Comparison of ENCODE assay signal across 1 cellular context in the genomic region with DNA sequence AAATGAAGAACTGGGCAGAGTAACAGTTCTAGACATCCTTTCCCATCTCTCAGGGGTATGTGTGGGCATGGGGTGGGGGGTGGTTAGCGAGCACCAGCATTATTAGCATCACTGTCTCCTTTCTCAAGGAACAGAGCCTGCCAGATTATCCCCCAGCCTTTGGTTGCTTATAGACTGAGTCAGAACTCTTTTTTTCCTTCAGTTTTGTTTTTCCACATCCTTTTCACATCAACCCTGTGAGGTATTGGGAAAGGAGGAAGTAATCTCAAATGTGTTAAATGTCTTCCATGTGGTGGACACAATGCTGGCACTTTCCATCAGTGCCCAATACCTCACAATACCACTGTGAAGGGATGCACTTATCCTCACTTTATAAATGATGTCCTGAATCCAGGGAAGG.
TF ChIP-seq lines count a peak whose summit lies in the region.

No MANE protein-coding gene starts in this region.

TF ChIP-seq in endothelial cell of umbilical vein, 7 proteins besides CTCF, POLR2A, EP300 and RAD21:
- TF ChIP-seq EZH2 (IDR thresholded peaks at IDR 0.05; ENCODE audit: borderline replicate concordance, low read depth, low read length, severe bottlenecking) (no peak), POLR2AphosphoS5 (IDR thresholded peaks at IDR 0.05; ENCODE audit: insufficient read depth, low read depth, low read length) (no peak), JUN (IDR thresholded peaks at IDR 0.05; ENCODE audit: borderline replicate concordance, insufficient read depth, insufficient read length, low read depth) (no peak), FOS (IDR thresholded peaks at IDR 0.05; ENCODE audit: borderline replicate concordance, insufficient read depth, low read length) (no peak), GATA2 (IDR thresholded peaks at IDR 0.05; ENCODE audit: insufficient read depth, insufficient read length, low read depth, low read length) (no peak), MYC (IDR thresholded peaks at IDR 0.05; ENCODE audit: low read depth, low read length) (no peak)
- TF ChIP-seq, protein P1, sequence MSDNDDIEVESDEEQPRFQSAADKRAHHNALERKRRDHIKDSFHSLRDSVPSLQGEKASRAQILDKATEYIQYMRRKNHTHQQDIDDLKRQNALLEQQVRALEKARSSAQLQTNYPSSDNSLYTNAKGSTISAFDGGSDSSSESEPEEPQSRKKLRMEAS (IDR thresholded peaks at IDR 0.05; ENCODE audit: insufficient read depth, insufficient read length): no peak
